Comparison of ENCODE assay signal across 8 cellular contexts in the genomic region with DNA sequence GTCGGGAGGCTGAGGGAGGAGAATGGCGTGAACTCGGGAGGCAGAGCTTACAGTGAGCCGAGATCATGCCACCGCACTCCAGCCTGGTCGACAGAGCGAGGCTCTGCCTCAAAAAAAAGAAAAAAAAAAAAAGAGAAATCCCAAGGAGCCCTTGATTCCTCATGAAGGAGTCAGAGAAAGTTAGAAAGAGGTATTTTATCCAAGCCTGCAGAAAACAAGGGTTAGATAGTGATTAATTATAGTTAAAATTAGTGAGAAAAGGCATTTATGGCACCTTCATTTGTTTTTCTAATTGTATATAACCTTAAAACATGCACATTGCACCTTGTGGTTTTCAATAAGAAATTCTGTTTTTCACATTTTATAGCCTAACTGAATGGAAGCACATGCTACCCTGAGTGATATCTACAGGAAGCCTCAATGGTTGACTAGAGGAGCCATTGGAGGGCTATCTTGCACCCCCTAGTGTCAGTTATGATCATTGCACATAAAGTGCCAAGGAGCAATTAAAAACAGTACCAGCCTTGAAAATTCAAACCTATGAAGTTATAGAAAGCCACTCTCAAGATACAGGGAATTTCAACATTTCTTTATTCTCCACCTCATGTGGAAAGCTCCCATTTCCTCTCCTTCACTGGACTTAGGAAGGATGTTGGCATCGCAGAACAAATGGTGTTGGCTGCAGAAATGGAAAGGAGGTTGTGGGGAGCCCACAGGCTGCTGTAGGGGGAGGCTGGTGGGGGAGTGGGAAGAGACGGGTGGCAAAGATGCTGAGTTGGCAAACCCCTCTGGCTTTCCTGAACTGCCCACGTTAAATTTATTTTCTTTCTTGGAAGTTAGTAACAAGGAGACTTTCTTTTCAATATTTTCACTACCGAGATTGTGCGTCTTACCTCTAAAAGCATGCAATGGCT. TPM values are rescaled to one million over a fixed set of nuclear protein-coding genes. Genes with fewer than 3 reads are reported as not detected.
A peak's percentile ranks its signal among the peaks of the same experiment; 100 is the strongest.
DNase-seq lines count a peak whose midpoint lies in the region; TF ChIP-seq lines count a peak whose summit lies in the region.

No MANE protein-coding gene starts in this region.

- H3K27me3 ChIP-seq in osteoblast (ENCODE audit: insufficient read depth, low read length): no peaks in the 10 kb centered on the region

- H3K36me3 ChIP-seq in osteoblast (ENCODE audit: insufficient read depth, low read length): peaks cover 83% of the 10 kb centered on the region

- H3K79me2 ChIP-seq in osteoblast (ENCODE audit: insufficient read depth, low read length): peaks cover 62% of the 10 kb centered on the region

- no peak overlapping the region for H3K4me3 ChIP-seq in foreskin fibroblast (ENCODE audit: low read depth in 1 of 2, low read length in 2 of 2)
- no peak overlapping the region for H3K4me3 ChIP-seq in osteoblast (ENCODE audit: insufficient read depth, low read length)

- peaks cover 68% of the 10 kb centered on the region for H4K20me1 ChIP-seq in osteoblast (ENCODE audit: insufficient read depth, low read length)

- no peak overlapping the region for H2AFZ ChIP-seq in osteoblast (ENCODE audit: low read length)

- peak; percentile 57 for DNase-seq in A172 (ENCODE audit: low spot score)
- peak; percentile 44 for DNase-seq in GDM1 (lab: John Stamatoyannopoulos, UW)
- DNase-seq in NCI-H2171 (lab: John Stamatoyannopoulos, UW): peak; percentile 14
- DNase-seq in activated CD8-positive, alpha-beta memory T cell treated with anti-CD3 and anti-CD28 coated beads, Interleukin-2, amount 50 U/mL, for 4 hours: peak; percentile 28
- DNase-seq in foreskin fibroblast: peak; percentile 16 to 58
- DNase-seq in osteoblast (ENCODE audit: insufficient read length, low spot score, missing footprints): peak; percentile 83
- no peak for DNase-seq in cerebellar nuclear complex (lab: John Stamatoyannopoulos, UW)
- no peak for DNase-seq in effector CD8-positive, alpha-beta T cell (lab: John Stamatoyannopoulos, UW)

- H3K27ac ChIP-seq in osteoblast (ENCODE audit: low read depth, low read length): peak overlapping the region; percentile 79

- peaks cover 42% of the 10 kb centered on the region for H3K4me1 ChIP-seq in osteoblast (ENCODE audit: insufficient read depth, low read length)

- TF ChIP-seq CTCF in foreskin fibroblast (IDR thresholded peaks at IDR 0.05; ENCODE audit: low read depth, low read length): peak; percentile 65
- peak; percentile 67 for TF ChIP-seq CTCF in osteoblast (IDR thresholded peaks at IDR 0.05; ENCODE audit: extremely low read depth, low read depth, low read length)

- peak overlapping the region; percentile 52 for H3K4me2 ChIP-seq in osteoblast (ENCODE audit: insufficient read depth, low read length)

- no peaks in the 10 kb centered on the region for H3K9me3 ChIP-seq in osteoblast (ENCODE audit: low read depth, low read length)

RNA-seq across cellular contexts. Expression of a gene that starts 48.5 kb away (rescaled TPM):
- 0.72 and 1.9 TPM in 2 replicates for total RNA-seq in A172 (2014; rRNA removed; shearing (Covaris generic))
- 567 and 697 TPM in 2 replicates for total RNA-seq in osteoblast

Comparison
In these comparisons a context has a peak if more than half of its experiments do, and no peak if none do; other contexts are left out.
1. DNase-seq: peak in A172 (single experiment), GDM1 (single experiment), NCI-H2171 (single experiment), activated CD8-positive, alpha-beta memory T cell treated with anti-CD3 and anti-CD28 coated beads, Interleukin-2, amount 50 U/mL, for 4 hours (single experiment), foreskin fibroblast (2 of 2) and osteoblast (single experiment); none in cerebellar nuclear complex (0 of 2) and effector CD8-positive, alpha-beta T cell (single experiment).
2. RNA of a gene that starts 48.5 kb away (total RNA-seq): 567 to 697 TPM in osteoblast; 0.72 to 1.9 TPM in A172; every median in the first group is over 100 times any median in the second.